Comparison of ENCODE assay signal across 8 cellular contexts in the genomic region with DNA sequence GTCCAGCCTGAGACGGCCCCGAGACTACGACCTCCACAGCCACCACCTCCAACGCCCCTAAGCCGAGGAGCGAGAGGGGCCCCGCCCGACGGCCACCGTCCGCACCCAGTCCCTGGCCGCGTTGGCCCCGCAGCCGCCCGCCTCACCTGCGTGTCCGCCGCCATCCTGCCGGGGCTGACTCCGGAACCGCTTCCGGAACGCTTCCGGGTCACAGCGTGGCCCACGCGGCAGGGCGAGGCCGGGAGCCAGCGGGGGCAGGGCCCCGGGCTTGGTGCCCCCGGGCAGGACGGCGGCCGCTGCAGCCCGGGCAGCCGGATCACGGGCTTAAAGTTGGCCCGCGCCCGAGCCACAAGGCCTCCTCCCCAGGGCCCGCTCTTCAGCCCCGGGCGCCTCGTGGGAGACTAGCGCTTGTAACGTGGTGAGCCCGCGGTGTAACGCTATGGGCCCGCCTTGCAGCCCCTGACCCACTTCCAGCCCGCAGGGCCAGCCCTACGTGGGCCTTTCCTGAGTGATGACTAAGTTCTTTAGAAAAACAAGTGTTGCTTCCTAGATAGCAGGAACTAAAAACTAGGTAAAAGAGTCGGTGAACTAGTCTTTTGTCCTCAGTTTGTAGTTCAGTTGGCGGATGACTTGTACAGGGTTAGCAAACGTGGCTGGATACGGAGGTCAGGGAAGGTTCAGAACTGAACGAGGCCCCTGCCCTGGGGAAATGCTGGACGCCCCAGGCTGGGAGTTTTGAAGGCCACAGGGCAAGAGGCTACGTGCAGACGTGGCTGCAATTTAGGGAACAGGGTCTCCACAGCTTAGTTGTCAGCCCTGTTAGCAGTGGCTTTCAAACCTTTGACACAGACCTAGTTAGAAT. TPM values are rescaled to one million over a fixed set of nuclear protein-coding genes. Genes with fewer than 3 reads are reported as not detected.
A peak's percentile ranks its signal among the peaks of the same experiment; 100 is the strongest.
DNase-seq lines count a peak whose midpoint lies in the region; ATAC-seq lines count a peak whose summit lies in the region.

Gene GCN1, minus strand, starts transcription at position 182 of the 862 bp plus-strand sequence. Its CDS starts 18 bp downstream, at position 164.

- peak; percentile 73 for ATAC-seq in GM21529 (IDR thresholded peaks at IDR 0.05; ENCODE audit: unreplicated experiment)

- H3K36me3 ChIP-seq in neuronal stem cell (replicated peaks in 1 of 2; ENCODE audit: control insufficient read depth in 2 of 2, insufficient read depth in 2 of 2, low read length in 2 of 2) (peaks cover 32 to 63% of the 10 kb centered on the region in 2 donors), subcutaneous abdominal adipose tissue (ENCODE audit: control insufficient read depth in 5 of 5, insufficient read depth in 5 of 5, low read length in 5 of 5) (peaks cover 3 to 42% (median 35%) of the 10 kb centered on the region in 5 donors)

- H3K9ac ChIP-seq in neuronal stem cell (ENCODE audit: low read depth, low read length, poor library complexity) (peak within 1 kb of the TSS; percentile 95), subcutaneous abdominal adipose tissue (ENCODE audit: low read length in 5 of 5) (peak within 1 kb of the TSS; percentile 84 to 94 (median 89))

- peak within 1 kb of the TSS; percentile 69 for H3K27ac ChIP-seq in neuronal stem cell (replicated peaks; ENCODE audit: low read length)
- peak within 1 kb of the TSS; percentile 98 for H3K27ac ChIP-seq in subcutaneous abdominal adipose tissue (ENCODE audit: low read depth, low read length)

- no peaks in the 10 kb centered on the region for H3K79me1 ChIP-seq in neuronal stem cell (ENCODE audit: low read depth, low read length)

- H3K18ac ChIP-seq in neuronal stem cell (ENCODE audit: low read length) = peak within 1 kb of the TSS; percentile 97

- peak within 1 kb of the TSS; percentile 99 for H3K23ac ChIP-seq in neuronal stem cell (ENCODE audit: low read depth, low read length, poor library complexity)

- no peak within 1 kb of the TSS for H4K8ac ChIP-seq in neuronal stem cell (ENCODE audit: low read depth, low read length)

- peak within 1 kb of the TSS; percentile 58 for H2AK5ac ChIP-seq in neuronal stem cell (ENCODE audit: low read depth, low read length)

- H2BK15ac ChIP-seq in neuronal stem cell (ENCODE audit: low read length) = peak within 1 kb of the TSS; percentile 55

- H3K4me1 ChIP-seq in neuronal stem cell (ENCODE audit: control insufficient read depth in 2 of 2, insufficient read depth in 1 of 2, low read depth in 1 of 2, low read length in 2 of 2) (peaks cover 9 to 16% of the 10 kb centered on the region in 2 donors), subcutaneous abdominal adipose tissue (ENCODE audit: control insufficient read depth in 5 of 5, insufficient read depth in 5 of 5, low read length in 5 of 5) (peaks cover 18 to 63% (median 61%) of the 10 kb centered on the region in 5 donors)

- H2BK12ac ChIP-seq in neuronal stem cell (ENCODE audit: low read length) = no peak within 1 kb of the TSS

- peak within 1 kb of the TSS; percentile 38 for H4K91ac ChIP-seq in neuronal stem cell (ENCODE audit: low read depth, low read length, poor library complexity)

- H3K4me3 ChIP-seq in neuronal stem cell (ENCODE audit: low read length in 2 of 2) (peak within 1 kb of the TSS; percentile 87 to 96), subcutaneous abdominal adipose tissue (ENCODE audit: low read depth in 1 of 5, low read length in 5 of 5) (peak within 1 kb of the TSS; percentile 69 to 92 (median 83))

- no peak within 1 kb of the TSS for H2BK120ac ChIP-seq in neuronal stem cell (ENCODE audit: low read depth, low read length)

- peak within 1 kb of the TSS; percentile 92 for H2AFZ ChIP-seq in neuronal stem cell (ENCODE audit: low read length)

- H3K4ac ChIP-seq in neuronal stem cell (ENCODE audit: low read length) = peak within 1 kb of the TSS; percentile 26

- peak within 1 kb of the TSS; percentile 75 for H3K14ac ChIP-seq in neuronal stem cell (ENCODE audit: low read length)

- H3K27me3 ChIP-seq in neuronal stem cell (ENCODE audit: control insufficient read depth in 3 of 3, insufficient read depth in 3 of 3, low read depth in 1 of 3, low read length in 3 of 3) = no peaks in the 10 kb centered on the region
- peaks cover 0 to under 1% (median 0%) of the 10 kb centered on the region in 5 donors for H3K27me3 ChIP-seq in subcutaneous abdominal adipose tissue (ENCODE audit: control insufficient read depth in 5 of 5, insufficient read depth in 4 of 5, low read length in 5 of 5)

- WGBS in neuronal stem cell (ENCODE audit: extremely low coverage in 2 of 2, insufficient read length in 2 of 2, insufficient replicate concordance in 1 of 2), 2 donors = no CpG with 5 or more reads among the region's 62 CpGs

- H3K9me3 ChIP-seq in neuronal stem cell (replicated peaks in 1 of 2; ENCODE audit: control insufficient read depth in 2 of 2, insufficient read depth in 1 of 2, low read depth in 1 of 2, low read length in 2 of 2) (no peaks in the 10 kb centered on the region), subcutaneous abdominal adipose tissue (ENCODE audit: control insufficient read depth in 5 of 5, low read length in 5 of 5) (no peaks in the 10 kb centered on the region)

- H2BK5ac ChIP-seq in neuronal stem cell (ENCODE audit: low read length) = no peak within 1 kb of the TSS

- peak within 1 kb of the TSS; percentile 91 for H3K4me2 ChIP-seq in neuronal stem cell (ENCODE audit: insufficient read depth, low read length, poor library complexity, severe bottlenecking)

- DNase-seq in DMS53 treated with DMSO at 0.1 percent for 48 hours (lab: John Stamatoyannopoulos, UW; ENCODE audit: unreplicated experiment) (peak; percentile 77), KG1 (lab: John Stamatoyannopoulos, UW) (peak; percentile 61), SHP77 treated with DMSO at 0.1 percent for 48 hours (lab: John Stamatoyannopoulos, UW) (peak; percentile 46), foreskin melanocyte (peak; percentile 60), neuronal stem cell (ENCODE audit: low spot score) (peak; percentile 57)
- peak; percentile 86 for DNase-seq in activated gamma-delta T cell treated with anti-CD3 and anti-CD28 coated beads, Interleukin-2, amount 50 U/mL, for 16 hours (ENCODE audit: low read depth)

RNA-seq across cellular contexts. Expression of gene GCN1, which starts in this region (rescaled TPM):
- 20.7 TPM for polyA plus RNA-seq in neuronal stem cell (2013, experiment 1 of 2)
- polyA plus RNA-seq in neuronal stem cell (2013, experiment 2 of 2) = 19.8 TPM

Comparison
In these comparisons a context has a peak if more than half of its experiments do, and no peak if none do; other contexts are left out.
1. Peak in every context shown above with its lines: DNase-seq, ATAC-seq, H3K4me3 ChIP-seq and H3K27ac ChIP-seq.